ENCODE assay signal across 8 cellular contexts in genomic region chr12:121812320-121812871, GRCh38. TPM values are rescaled to one million over a fixed set of nuclear protein-coding genes. Genes with fewer than 3 reads are reported as not detected.
DNase-seq lines count a peak whose midpoint lies in the region; ATAC-seq and TF ChIP-seq lines count a peak whose summit lies in the region.

No MANE protein-coding gene starts in this region.

- H4K20me1 ChIP-seq in KMS-11 (ENCODE audit: insufficient read depth), result no peaks in the 10 kb centered on the region

- no peaks in the 10 kb centered on the region for H3K27me3 ChIP-seq in KMS-11 (ENCODE audit: insufficient read depth, low read depth)

- peaks cover 30% of the 10 kb centered on the region for H3K36me3 Mint-ChIP-seq in activated T-cell treated with anti-CD3 and anti-CD28 coated beads, Interleukin-2, amount 50 U/mL, for 4 hours (ENCODE audit: insufficient read depth)
- H3K36me3 Mint-ChIP-seq in naive B cell, result peaks cover 0 to 14% of the 10 kb centered on the region in 2 donors

- no peak overlapping the region for H2AFZ ChIP-seq in KMS-11 (ENCODE audit: low read depth)

- TF ChIP-seq CTCF in KMS-11 (conservative IDR thresholded peaks at IDR 0.05; ENCODE audit: low read depth, low read length), result peak; percentile 42
- TF ChIP-seq CTCF in fibroblast of mammary gland (conservative IDR thresholded peaks at IDR 0.05; ENCODE audit: control insufficient read depth, insufficient read depth, low read depth, low read length), result no peak

- peaks cover 41% of the 10 kb centered on the region for H3K4me1 Mint-ChIP-seq in activated T-cell treated with anti-CD3 and anti-CD28 coated beads, Interleukin-2, amount 50 U/mL, for 4 hours (ENCODE audit: low read depth)
- peaks cover 40 to 56% (median 40%) of the 10 kb centered on the region in 3 donors for H3K4me1 Mint-ChIP-seq in naive B cell

- no peak overlapping the region for H3K4me3 ChIP-seq in KMS-11 (IDR thresholded peaks at IDR 0.05; ENCODE audit: insufficient read depth, low read depth, low read length)
- peak overlapping the region; percentile 71 for H3K4me3 ChIP-seq in fibroblast of mammary gland (ENCODE audit: control insufficient read depth, low read depth, low read length)

- no peak for DNase-seq in activated T-cell treated with anti-CD3 and anti-CD28 coated beads, Interleukin-2, amount 50 U/mL, for 4 hours
- no peak for DNase-seq in activated T-cell treated with anti-CD3 and anti-CD28 coated beads, Interleukin-2, amount 50 U/mL, for 1 hour
- peak; percentile 64 to 70 for DNase-seq in activated CD4-positive, alpha-beta T cell treated with anti-CD3 and anti-CD28 coated beads, Interleukin-2, amount 50 U/mL, for 48 hours
- peak; percentile 66 for DNase-seq in fibroblast of mammary gland (ENCODE audit: low read depth)
- DNase-seq in naive B cell, result no peak
- DNase-seq in Kasumi-1 (lab: John Stamatoyannopoulos, UW), result no peak

- H3K9me3 Mint-ChIP-seq in activated T-cell treated with anti-CD3 and anti-CD28 coated beads, Interleukin-2, amount 50 U/mL, for 4 hours, result no peaks in the 10 kb centered on the region
- no peaks in the 10 kb centered on the region for H3K9me3 Mint-ChIP-seq in naive B cell

- peak; percentile 61 to 70 for ATAC-seq in activated T-cell treated with anti-CD3 and anti-CD28 coated beads, Interleukin-2, amount 50 U/mL, for 4 hours
- peak in 1 of 2 donors; percentile 6 for ATAC-seq in naive B cell (ENCODE audit: low read depth in 2 of 2)
- ATAC-seq in GM18517 (IDR thresholded peaks at IDR 0.05; ENCODE audit: unreplicated experiment), result no peak

- H3K9ac ChIP-seq in KMS-11, result no peak overlapping the region

- H3K36me3 ChIP-seq in KMS-11 (ENCODE audit: insufficient read depth), result no peaks in the 10 kb centered on the region

- peaks cover 6% of the 10 kb centered on the region for H3K4me1 ChIP-seq in KMS-11 (ENCODE audit: low read depth, poor library complexity, severe bottlenecking)

- H3K4me2 ChIP-seq in KMS-11, result peak overlapping the region; percentile 48; the same call in 1 of the 2 replicates

- no peaks in the 10 kb centered on the region for H3K27me3 Mint-ChIP-seq in activated T-cell treated with anti-CD3 and anti-CD28 coated beads, Interleukin-2, amount 50 U/mL, for 4 hours (ENCODE audit: low read depth)
- H3K27me3 Mint-ChIP-seq in naive B cell, result no peaks in the 10 kb centered on the region

- peaks cover 19% of the 10 kb centered on the region; the same call in 1 of the 2 replicates for H3K79me2 ChIP-seq in KMS-11 (ENCODE audit: insufficient read depth, low read depth)

- peak overlapping the region in 4 of 6 donors; percentile 20 to 91 (median 62) for H3K27ac Mint-ChIP-seq in naive B cell

- H3K27ac ChIP-seq in KMS-11, result no peak overlapping the region

- peak overlapping the region; percentile 82 for H3K4me3 Mint-ChIP-seq in activated T-cell treated with anti-CD3 and anti-CD28 coated beads, Interleukin-2, amount 50 U/mL, for 4 hours
- peak overlapping the region; percentile 33 to 81 (median 69) for H3K4me3 Mint-ChIP-seq in naive B cell

RNA-seq across cellular contexts. Expression of gene SETD1B, which starts 8.6 kb away (rescaled TPM):
- total RNA-seq in activated T-cell treated with anti-CD3 and anti-CD28 coated beads, Interleukin-2, amount 50 U/mL, for 4 hours, result 10 to 100 TPM; 30.4 to 32.7 (median 31.7) TPM
- polyA plus RNA-seq in naive B cell (ENCODE audit: low read depth in 6 of 6), result 1 to 10 TPM in 2 of 6 donors, under 1 TPM in 4; 0.64 to 3.0 (median 0.91) TPM

RNA-seq across cellular contexts. Expression of gene RHOF, which starts 18.9 kb away (rescaled TPM):
- total RNA-seq in activated T-cell treated with anti-CD3 and anti-CD28 coated beads, Interleukin-2, amount 50 U/mL, for 4 hours, result 10 to 100 TPM; 80.7 to 94.6 (median 85.8) TPM
- polyA plus RNA-seq in naive B cell (ENCODE audit: low read depth in 6 of 6), result 10 to 100 TPM; 40.2 to 63.9 (median 50.2) TPM

RNA-seq across cellular contexts. Expression of gene HPD, which starts 46.3 kb away (rescaled TPM):
- under 1 TPM; 0.20 to 0.27 (median 0.26) TPM for total RNA-seq in activated T-cell treated with anti-CD3 and anti-CD28 coated beads, Interleukin-2, amount 50 U/mL, for 4 hours
- polyA plus RNA-seq in naive B cell (ENCODE audit: low read depth in 6 of 6), result not detected

Comparison
In these comparisons a context has a peak if more than half of its experiments do, and no peak if none do; other contexts are left out.
1. DNase-seq: peak in activated CD4-positive, alpha-beta T cell treated with anti-CD3 and anti-CD28 coated beads, Interleukin-2, amount 50 U/mL, for 48 hours (2 of 2) and fibroblast of mammary gland (single experiment); none in activated T-cell treated with anti-CD3 and anti-CD28 coated beads, Interleukin-2, amount 50 U/mL, for 4 hours (single experiment), activated T-cell treated with anti-CD3 and anti-CD28 coated beads, Interleukin-2, amount 50 U/mL, for 1 hour (single experiment), naive B cell (single experiment) and Kasumi-1 (0 of 2).